ENCODE assay signal across 8 cellular contexts in the genomic region with DNA sequence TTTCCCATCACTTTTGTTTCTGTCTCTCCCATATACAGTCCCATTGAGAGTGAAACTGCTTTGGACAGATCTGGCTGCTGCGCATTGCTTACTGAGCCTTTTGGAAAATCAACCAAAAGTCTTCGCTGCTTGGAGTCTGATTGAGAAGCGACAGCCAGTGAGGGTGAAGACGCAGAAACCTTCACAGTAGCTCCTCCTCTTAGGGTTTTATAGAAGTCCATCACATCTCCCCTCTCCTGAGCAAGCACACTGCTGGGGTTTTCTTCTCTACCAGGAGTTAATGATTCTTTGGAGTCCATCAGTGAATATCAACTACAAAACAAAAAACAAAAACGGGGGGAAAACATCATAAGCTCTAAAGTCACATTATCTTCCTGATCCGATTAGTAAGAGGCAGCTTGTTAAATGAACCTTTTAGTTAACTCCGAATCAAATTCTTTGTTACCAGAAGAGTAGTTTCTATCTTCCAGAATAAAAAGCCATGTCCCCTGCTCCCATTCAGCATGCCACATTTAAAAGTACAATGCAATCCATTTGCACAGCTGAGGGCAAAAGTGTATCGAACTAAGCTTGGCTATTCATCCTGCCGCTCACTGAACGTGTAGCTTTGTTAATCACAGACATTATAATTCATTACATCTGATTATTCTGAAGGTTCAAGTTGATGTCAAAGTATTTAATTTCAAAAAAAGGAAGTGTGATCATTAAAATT. TPM values are rescaled to one million over a fixed set of nuclear protein-coding genes. Genes with fewer than 3 reads are reported as not detected.
DNase-seq lines count a peak whose midpoint lies in the region; ATAC-seq and TF ChIP-seq lines count a peak whose summit lies in the region.

No MANE protein-coding gene starts in this region.

- H3K9me2 ChIP-seq in MM.1S (replicated peaks; ENCODE audit: insufficient read depth, low read length), result no peaks in the 10 kb centered on the region

- DNase-seq in CD14-positive monocyte (ENCODE audit: low spot score) (no peak), MM.1S (peak; percentile 70), caudate nucleus (lab: John Stamatoyannopoulos, UW) (peak in 31 of 61 donors; percentile 0 to 73 (median 26)), natural killer cell (no peak), 8988T (no peak), WERI-Rb-1 (no peak), NCI-H526 treated with DMSO at 0.1 percent for 48 hours (lab: John Stamatoyannopoulos, UW) (no peak)
- no peak for DNase-seq in activated CD8-positive, alpha-beta memory T cell treated with anti-CD3 and anti-CD28 coated beads for 24 hours

- H3K27ac Mint-ChIP-seq in CD14-positive monocyte (peak overlapping the region in 3 of 7 donors; percentile 11 to 61 (median 26)), natural killer cell (peak overlapping the region; percentile 97 to 99)

- H3K27me3 ChIP-seq in MM.1S (replicated peaks; ENCODE audit: insufficient read depth, low read length) (no peaks in the 10 kb centered on the region), WERI-Rb-1 (ENCODE audit: insufficient read depth, low read depth, severe bottlenecking) (no peaks in the 10 kb centered on the region)

- H3K4me2 ChIP-seq in MM.1S (ENCODE audit: low read depth, low read length), result peak overlapping the region; percentile 57

- H2AFZ ChIP-seq in MM.1S (ENCODE audit: low read length), result no peak overlapping the region

- peak overlapping the region; percentile 90 for H3K4me3 Mint-ChIP-seq in CD14-positive monocyte
- H3K4me3 Mint-ChIP-seq in natural killer cell, result peak overlapping the region; percentile 97

- intact Hi-C loops in CD14-positive monocyte (cut with micrococcal nuclease) (loop anchor here (5.0 to 10.0 kb wide), 5 partner anchors 37 to 396 kb away; no protein-coding TSS in a partner anchor), natural killer cell (cut with micrococcal nuclease) (loop anchor here (5.0 to 10.0 kb wide), 5 partner anchors 78 to 784 kb away; no protein-coding TSS in a partner anchor)

- TF ChIP-seq CTCF in CD14-positive monocyte (IDR thresholded peaks at IDR 0.05), result no peak
- no peak for TF ChIP-seq CTCF in MM.1S (IDR thresholded peaks at IDR 0.05; ENCODE audit: low read length)
- TF ChIP-seq CTCF in natural killer cell (IDR thresholded peaks at IDR 0.05), result no peak
- no peak for TF ChIP-seq CTCF in WERI-Rb-1 (IDR thresholded peaks at IDR 0.05; ENCODE audit: low read depth, low read length)

- H3K27ac ChIP-seq in MM.1S (ENCODE audit: low read length) (peak overlapping the region; percentile 91), caudate nucleus (ENCODE audit: low read depth, low read length) (peak overlapping the region; percentile 62), WERI-Rb-1 (no peak overlapping the region)

- H3K4me3 ChIP-seq in MM.1S (ENCODE audit: low read length) (peak overlapping the region; percentile 87), WERI-Rb-1 (ENCODE audit: low read depth, low read length) (no peak overlapping the region)

- H3K27me3 Mint-ChIP-seq in CD14-positive monocyte (ENCODE audit: low read depth in 3 of 3) (no peaks in the 10 kb centered on the region), natural killer cell (ENCODE audit: low read depth in 2 of 2) (no peaks in the 10 kb centered on the region)

- peaks cover 48% of the 10 kb centered on the region for H3F3A ChIP-seq in MM.1S (ENCODE audit: insufficient read depth, low read length)

- H3K9me3 ChIP-seq in MM.1S (replicated peaks; ENCODE audit: insufficient read depth, low read length) (no peaks in the 10 kb centered on the region), WERI-Rb-1 (ENCODE audit: severe bottlenecking) (no peaks in the 10 kb centered on the region)

- no peaks in the 10 kb centered on the region for H4K20me1 ChIP-seq in MM.1S (ENCODE audit: insufficient read depth, low read length)

- H3K36me3 ChIP-seq in MM.1S (replicated peaks; ENCODE audit: insufficient read depth, low read length) (no peaks in the 10 kb centered on the region; the same call in 1 of the 2 replicates), WERI-Rb-1 (no peaks in the 10 kb centered on the region; the same call in none of the 2 replicates)

- H3K4me1 ChIP-seq in MM.1S (ENCODE audit: low read length), result no peaks in the 10 kb centered on the region

- no peak for ATAC-seq in natural killer cell

- H3K36me3 Mint-ChIP-seq in CD14-positive monocyte (peaks cover 25 to 28% of the 10 kb centered on the region in 2 donors), natural killer cell (no peaks in the 10 kb centered on the region)

- peaks cover 57% of the 10 kb centered on the region for H3K4me1 Mint-ChIP-seq in CD14-positive monocyte
- H3K4me1 Mint-ChIP-seq in natural killer cell, result peaks cover 66 to 72% of the 10 kb centered on the region in 2 donors

- peaks cover 78% of the 10 kb centered on the region for H3K79me2 ChIP-seq in MM.1S (ENCODE audit: low read length)

- H3K9ac ChIP-seq in MM.1S (ENCODE audit: low read length), result peak overlapping the region; percentile 93

- H3K9me3 Mint-ChIP-seq in CD14-positive monocyte (peaks cover 0 to 2% (median 0%) of the 10 kb centered on the region in 7 donors), natural killer cell (no peaks in the 10 kb centered on the region)

RNA-seq across cellular contexts. Expression of a gene that starts 2.8 kb away (rescaled TPM):
- 10 to 100 TPM; 75.1 to 82.8 TPM for polyA plus RNA-seq in CD14-positive monocyte
- 100 to 1,000 TPM; 147 to 168 (median 165) TPM for total RNA-seq in natural killer cell

Comparison
In these comparisons a context has a peak if more than half of its experiments do, and no peak if none do; other contexts are left out.
1. DNase-seq: peak in MM.1S (single experiment) and caudate nucleus (31 of 61); none in CD14-positive monocyte (single experiment), natural killer cell (single experiment), 8988T (single experiment), activated CD8-positive, alpha-beta memory T cell treated with anti-CD3 and anti-CD28 coated beads for 24 hours (single experiment), WERI-Rb-1 (single experiment) and NCI-H526 treated with DMSO at 0.1 percent for 48 hours (single experiment).